14 cellular contexts compared by ENCODE assay signal in genomic region chr4:144649646-144650045, GRCh38. TPM values are rescaled to one million over a fixed set of nuclear protein-coding genes. Genes with fewer than 3 reads are reported as not detected.
DNase-seq lines count a peak whose midpoint lies in the region; ATAC-seq and TF ChIP-seq lines count a peak whose summit lies in the region.
"Had no signal": no experiment of that assay in that cellular context is flagged by ENCODE, and none has a peak within 500 bp of the region (broad histone marks: within the 10 kb centered on the region; RNA-seq: fewer than 3 reads in every experiment).

No MANE protein-coding gene starts in this region.

- no peak overlapping the region for H3K4me3 Mint-ChIP-seq in WTC11
- H3K4me3 Mint-ChIP-seq: stimulated activated naive B cell treated with anti-CD40 and anti-IgM and Interleukin-4, amounts not matched to agents 10 μg/mL and 1 μg/mL and 100 μg/mL, for 72 hours; T-helper 2 cell treated with Interferon-gamma antibody and Interleukin-4, amounts not matched to agents 5 μg/mL and 100 μg/mL, for 36 hours had no signal

- peaks cover 47% of the 10 kb centered on the region for H3K4me1 Mint-ChIP-seq in WTC11

- POLR2A ChIA-PET in WTC11 (lab: Charles Lee) = no interaction called here

- TF ChIP-seq CTCF in WTC11 (IDR thresholded peaks at IDR 0.05) (no peak), lower lobe of right lung (IDR thresholded peaks at IDR 0.05) (no peak)

- peaks cover 43% of the 10 kb centered on the region for H3K27me3 ChIP-seq in lower lobe of right lung (ENCODE audit: low read depth)

- no peak overlapping the region for H3K27ac ChIP-seq in lower lobe of right lung
- H3K27ac ChIP-seq: HL-60 had no signal

- ATAC-seq in WTC11 (peak; percentile 15), lower lobe of right lung (no peak), GM18519 (IDR thresholded peaks at IDR 0.05; ENCODE audit: low FRiP score, unreplicated experiment) (no peak)
- ATAC-seq: stimulated activated naive B cell treated with anti-CD40 and anti-IgM and Interleukin-4, amounts not matched to agents 10 μg/mL and 1 μg/mL and 100 μg/mL, for 72 hours had no signal

- peak overlapping the region; percentile 55 for H3K4me3 ChIP-seq in lower lobe of right lung

- H3K4me1 ChIP-seq in lower lobe of right lung = peaks cover 13% of the 10 kb centered on the region

- no peak for TF ChIP-seq POLR2A in erythroblast (IDR thresholded peaks at IDR 0.05; ENCODE audit: low read length)

- peaks cover 69% of the 10 kb centered on the region for H3K27me3 Mint-ChIP-seq in WTC11 (ENCODE audit: low read depth)

- no peak overlapping the region for H3K27ac Mint-ChIP-seq in WTC11
- H3K27ac Mint-ChIP-seq: stimulated activated naive B cell treated with anti-CD40 and anti-IgM and Interleukin-4, amounts not matched to agents 10 μg/mL and 1 μg/mL and 100 μg/mL, for 72 hours; T-helper 2 cell treated with Interferon-gamma antibody and Interleukin-4, amounts not matched to agents 5 μg/mL and 100 μg/mL, for 36 hours had no signal

- peak; percentile 55 for DNase-seq in DMS114 treated with DMSO at 0.1 percent for 48 hours (lab: John Stamatoyannopoulos, UW; ENCODE audit: unreplicated experiment)
- DNase-seq in NCI-H146 treated with DMSO at 0.1 percent for 48 hours (lab: John Stamatoyannopoulos, UW; ENCODE audit: unreplicated experiment) = peak; percentile 72
- no peak for DNase-seq in WTC11 (ENCODE audit: low spot score)
- DNase-seq in lower lobe of right lung = no peak
- no peak for DNase-seq in SKM-1 treated with dmso at 0.1 percent for 144 hours (lab: John Stamatoyannopoulos, UW; ENCODE audit: unreplicated experiment)
- no peak for DNase-seq in erythroblast (lab: John Stamatoyannopoulos, UW)
- no peak for DNase-seq in D341Med (ENCODE audit: low spot score)
- DNase-seq: activated naive CD4-positive, alpha-beta T cell treated with anti-CD3 and anti-CD28 coated beads, Interleukin-2, amount 50 U/mL, for 16 hours; HCEC 1CT; stimulated activated CD4-positive, alpha-beta T cell treated with anti-CD3 and anti-CD28 coated beads, Interleukin-2, amount 100 ng/mL, for 48 hours; stimulated activated naive B cell treated with anti-CD40 and anti-IgM and Interleukin-4, amounts not matched to agents 10 μg/mL and 1 μg/mL and 100 μg/mL, for 72 hours had no signal

- no peaks in the 10 kb centered on the region for H3K9me3 Mint-ChIP-seq in WTC11
- H3K9me3 Mint-ChIP-seq: stimulated activated naive B cell treated with anti-CD40 and anti-IgM and Interleukin-4, amounts not matched to agents 10 μg/mL and 1 μg/mL and 100 μg/mL, for 72 hours; T-helper 2 cell treated with Interferon-gamma antibody and Interleukin-4, amounts not matched to agents 5 μg/mL and 100 μg/mL, for 36 hours had no signal

- H3K36me3 ChIP-seq in lower lobe of right lung = no peaks in the 10 kb centered on the region

- CTCF ChIA-PET in WTC11 (lab: Charles Lee) = no interaction called here

- no peaks in the 10 kb centered on the region for H3K9me3 ChIP-seq in lower lobe of right lung

- no peaks in the 10 kb centered on the region for H3K36me3 Mint-ChIP-seq in WTC11

- intact Hi-C loops in lower lobe of right lung (cut with DNase I) = no loop called here

TF ChIP-seq in WTC11, 78 proteins besides CTCF, POLR2A, EP300 and RAD21:
- no peak for TF ChIP-seq E2F1 (CRISPR knock-in tag; IDR thresholded peaks at IDR 0.05)
- no peak for TF ChIP-seq SMAD4 (CRISPR knock-in tag; IDR thresholded peaks at IDR 0.05)
- no peak for TF ChIP-seq GTF2I (CRISPR knock-in tag; conservative IDR thresholded peaks at IDR 0.05)
- TF ChIP-seq JUN (CRISPR knock-in tag; IDR thresholded peaks at IDR 0.05) = no peak
- no peak for TF ChIP-seq ZNF671 (CRISPR knock-in tag; IDR thresholded peaks at IDR 0.05)
TF ChIP-seq in WTC11: peak in this region for 0.

RNA-seq across cellular contexts. Expression of gene HHIP, which starts 3.7 kb away (rescaled TPM):
- total RNA-seq in WTC11 (2021) = 0.14 to 0.27 TPM (median 0.22 TPM) in 3 replicates
- total RNA-seq in lower lobe of right lung = 172 TPM

Comparison
In these comparisons a context has a peak if more than half of its experiments do, and no peak if none do; other contexts are left out.
1. DNase-seq: peak in DMS114 treated with DMSO at 0.1 percent for 48 hours (single experiment) and NCI-H146 treated with DMSO at 0.1 percent for 48 hours (single experiment); none in WTC11 (single experiment), lower lobe of right lung (single experiment), SKM-1 treated with dmso at 0.1 percent for 144 hours (single experiment), erythroblast (0 of 2) and D341Med (single experiment).
2. RNA of gene HHIP, which starts 3.7 kb away (total RNA-seq): 172 TPM in lower lobe of right lung (single experiment); 0.14 to 0.27 TPM in WTC11; every median in the first group is over 100 times any median in the second.